Comparison of ENCODE assay signal across 18 cellular contexts in the genomic region with DNA sequence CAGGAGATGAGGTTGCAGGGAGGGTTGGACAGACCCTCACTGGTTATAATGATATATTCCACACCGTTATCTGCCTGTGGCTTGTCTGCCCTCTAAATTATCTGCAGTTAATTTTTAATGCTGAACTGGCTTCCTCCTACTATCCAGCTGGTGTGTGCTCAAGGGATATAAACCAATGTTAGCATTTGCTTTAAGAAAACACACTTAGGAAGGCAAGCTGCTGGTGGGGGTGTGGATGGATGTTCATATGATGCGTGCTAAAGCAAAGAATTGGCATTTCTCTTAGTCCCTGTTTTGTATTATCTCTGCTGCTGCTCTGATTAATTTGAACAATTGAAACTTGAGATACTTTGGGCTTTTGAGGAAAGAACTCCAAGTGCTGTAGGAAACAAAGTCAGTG.
A peak's percentile ranks its signal among the peaks of the same experiment; 100 is the strongest.
DNase-seq lines count a peak whose midpoint lies in the region; ATAC-seq and TF ChIP-seq lines count a peak whose summit lies in the region.
"Had no signal": no experiment of that assay in that cellular context is flagged by ENCODE, and none has a peak within 500 bp of the region (broad histone marks: within the 10 kb centered on the region; RNA-seq: fewer than 3 reads in every experiment).

No MANE protein-coding gene starts in this region.

- intact Hi-C loops in colonic mucosa (cut with DNase I), result no loop called here

- peak; percentile 91 for DNase-seq in DMS53 treated with DMSO at 0.1 percent for 48 hours (lab: John Stamatoyannopoulos, UW; ENCODE audit: unreplicated experiment)
- DNase-seq in NCI-H2029 treated with DMSO at 0.1 percent for 48 hours (lab: John Stamatoyannopoulos, UW), result peak; percentile 51
- DNase-seq in colonic mucosa, result no peak
- peak; percentile 57 for DNase-seq in osteoblast (ENCODE audit: insufficient read length, low spot score, missing footprints)
- no peak for DNase-seq in HEK293T (ENCODE audit: extremely low spot score)
- no peak for DNase-seq in H7
- DNase-seq: activated CD8-positive, alpha-beta T cell treated with anti-CD3 and anti-CD28 coated beads, Interleukin-2, amount 10 ng/mL, durations not matched to agents 7 days and 5 days; activated gamma-delta T cell; effector CD8-positive, alpha-beta T cell; GDM1; Karpas-422; natural killer cell; right lobe of liver; SIG-M5; stimulated activated naive B cell treated with anti-CD40 and anti-IgM and Interleukin-4, amounts not matched to agents 10 μg/mL and 1 μg/mL and 100 μg/mL, for 72 hours had no signal

- no peak overlapping the region for H2AFZ ChIP-seq in osteoblast (ENCODE audit: low read length)

- H3K4me3 ChIP-seq in colonic mucosa (no peak overlapping the region), osteoblast (ENCODE audit: insufficient read depth, low read length) (no peak overlapping the region), H7 (ENCODE audit: insufficient read depth, low read depth, low read length) (no peak overlapping the region)
- H3K4me3 ChIP-seq: body of pancreas, right lobe of liver had no signal

- H3K4me1 ChIP-seq in colonic mucosa, result no peaks in the 10 kb centered on the region
- H3K4me1 ChIP-seq in osteoblast (ENCODE audit: insufficient read depth, low read length), result no peaks in the 10 kb centered on the region
- H3K4me1 ChIP-seq: right lobe of liver had no signal

- H3K79me2 ChIP-seq in osteoblast (ENCODE audit: insufficient read depth, low read length), result no peaks in the 10 kb centered on the region

- H3K36me3 ChIP-seq in colonic mucosa (no peaks in the 10 kb centered on the region), osteoblast (ENCODE audit: insufficient read depth, low read length) (no peaks in the 10 kb centered on the region), H7 (replicated peaks; ENCODE audit: control insufficient read depth, insufficient read depth, low read length) (no peaks in the 10 kb centered on the region)
- H3K36me3 ChIP-seq: right lobe of liver had no signal

- no peaks in the 10 kb centered on the region for H4K20me1 ChIP-seq in osteoblast (ENCODE audit: insufficient read depth, low read length)

- peak overlapping the region; percentile 21 for H3K27ac ChIP-seq in colonic mucosa
- H3K27ac ChIP-seq in osteoblast (ENCODE audit: low read depth, low read length), result no peak overlapping the region
- H3K27ac ChIP-seq: body of pancreas, right lobe of liver had no signal

- CTCF ChIA-PET in HEK293T (lab: Yijun Ruan, JAX), result no interaction called here

- H3K9ac ChIP-seq in colonic mucosa (ENCODE audit: low read depth in 2 of 2, low read length in 2 of 2), result no peak overlapping the region

- POLR2A ChIA-PET in HEK293T (lab: Yijun Ruan, JAX), result interaction anchor here (1.8 kb wide), 1 partner anchor 235 kb away, joined by 4 read pairs; the partner anchor contains the start of gene CYCS

- H3K27me3 ChIP-seq in colonic mucosa (no peaks in the 10 kb centered on the region), osteoblast (ENCODE audit: insufficient read depth, low read length) (no peaks in the 10 kb centered on the region), H7 (ENCODE audit: control insufficient read depth, insufficient read depth, low read length) (no peaks in the 10 kb centered on the region)
- H3K27me3 ChIP-seq: body of pancreas, right lobe of liver had no signal

- TF ChIP-seq CTCF in colonic mucosa (IDR thresholded peaks at IDR 0.05) (no peak), osteoblast (IDR thresholded peaks at IDR 0.05; ENCODE audit: extremely low read depth, low read depth, low read length) (no peak)

- no peaks in the 10 kb centered on the region for H3K9me3 ChIP-seq in colonic mucosa
- H3K9me3 ChIP-seq in osteoblast (ENCODE audit: low read depth, low read length), result no peaks in the 10 kb centered on the region
- H3K9me3 ChIP-seq: body of pancreas, right lobe of liver had no signal

- TF ChIP-seq POLR2A in GM18505 (IDR thresholded peaks at IDR 0.05; ENCODE audit: borderline replicate concordance, extremely low read depth, insufficient read depth, insufficient read length), result no peak

- H3K4me2 ChIP-seq in osteoblast (ENCODE audit: insufficient read depth, low read length), result no peak overlapping the region

- no peak for ATAC-seq in GM18520 (IDR thresholded peaks at IDR 0.05; ENCODE audit: unreplicated experiment)
- no peak for ATAC-seq in GM18505 (IDR thresholded peaks at IDR 0.05; ENCODE audit: unreplicated experiment)
- ATAC-seq: activated CD8-positive, alpha-beta T cell treated with anti-CD3 and anti-CD28 coated beads, Interleukin-2, amount 10 ng/mL, durations not matched to agents 7 days and 5 days; natural killer cell; right lobe of liver; stimulated activated naive B cell treated with anti-CD40 and anti-IgM and Interleukin-4, amounts not matched to agents 10 μg/mL and 1 μg/mL and 100 μg/mL, for 72 hours had no signal

TF ChIP-seq in HEK293T, 16 proteins besides CTCF, POLR2A, EP300 and RAD21:
- TF ChIP-seq CTBP1 (IDR thresholded peaks at IDR 0.05; ENCODE audit: borderline replicate concordance) (no peak), TARDBP (IDR thresholded peaks at IDR 0.05) (no peak), SUZ12 (IDR thresholded peaks at IDR 0.05) (no peak), FOXK2 (IDR thresholded peaks at IDR 0.05) (no peak), L3MBTL2 (conservative IDR thresholded peaks at IDR 0.05) (no peak), LEF1 (IDR thresholded peaks at IDR 0.05; ENCODE audit: borderline replicate concordance) (no peak), ZNF384 (IDR thresholded peaks at IDR 0.05) (no peak), BHLHE40 (IDR thresholded peaks at IDR 0.05; ENCODE audit: borderline replicate concordance) (no peak), ELF4 (IDR thresholded peaks at IDR 0.05) (no peak), ARNT (IDR thresholded peaks at IDR 0.05) (no peak), PKNOX1 (IDR thresholded peaks at IDR 0.05) (no peak), FOXM1 (IDR thresholded peaks at IDR 0.05; ENCODE audit: borderline replicate concordance) (no peak), FOXA1 (IDR thresholded peaks at IDR 0.05) (no peak), NFRKB (IDR thresholded peaks at IDR 0.05) (no peak)

Comparison
In these comparisons a context has a peak if more than half of its experiments do, and no peak if none do; other contexts are left out.
1. DNase-seq: peak in DMS53 treated with DMSO at 0.1 percent for 48 hours (single experiment), NCI-H2029 treated with DMSO at 0.1 percent for 48 hours (single experiment) and osteoblast (single experiment); none in colonic mucosa (single experiment), HEK293T (single experiment) and H7 (single experiment).